Comparison of ENCODE assay signal across 1 cellular context in the genomic region with DNA sequence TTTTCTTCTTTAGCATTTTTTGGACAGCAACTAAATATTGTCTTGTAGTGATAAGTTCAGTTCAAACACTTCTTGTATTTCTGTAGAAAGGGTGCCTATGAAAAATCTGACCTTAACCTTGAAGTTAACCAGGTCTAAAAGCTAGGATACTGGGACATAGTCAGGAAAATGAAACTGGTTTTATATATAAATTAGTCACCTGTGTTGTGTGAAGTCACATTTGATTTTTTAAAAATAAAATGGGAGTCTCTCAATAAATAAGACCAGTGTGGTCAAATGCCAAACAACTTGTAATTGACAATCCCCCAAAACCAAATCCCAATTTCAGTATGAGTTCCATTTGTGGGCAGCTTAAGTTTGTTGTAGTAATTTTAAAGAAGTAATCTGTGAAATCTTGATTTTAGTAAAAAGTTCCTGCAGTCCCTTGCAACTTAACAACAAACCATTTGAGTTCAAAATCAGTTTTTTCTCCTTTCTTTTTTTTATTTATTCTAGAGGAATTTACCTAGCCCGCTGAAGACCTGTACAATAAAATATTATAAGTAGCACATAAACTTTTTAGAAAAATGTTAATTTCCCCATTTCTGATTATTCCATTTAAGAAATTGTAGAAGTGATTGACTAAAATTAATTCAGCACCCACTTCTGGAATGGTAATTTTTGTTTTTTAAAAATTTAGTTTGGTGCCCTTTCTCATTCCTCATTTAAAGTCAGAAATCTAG.
TF ChIP-seq lines count a peak whose summit lies in the region.

No MANE protein-coding gene starts in this region.

TF ChIP-seq in SK-N-SH treated with all-trans-retinoic acid at 6 μM for 48 hours, 23 proteins besides CTCF, POLR2A, EP300 and RAD21 (continued from another document):
- no peak for TF ChIP-seq GLIS3 (CRISPR knock-in tag; IDR thresholded peaks at IDR 0.05)
- TF ChIP-seq, protein P1, sequence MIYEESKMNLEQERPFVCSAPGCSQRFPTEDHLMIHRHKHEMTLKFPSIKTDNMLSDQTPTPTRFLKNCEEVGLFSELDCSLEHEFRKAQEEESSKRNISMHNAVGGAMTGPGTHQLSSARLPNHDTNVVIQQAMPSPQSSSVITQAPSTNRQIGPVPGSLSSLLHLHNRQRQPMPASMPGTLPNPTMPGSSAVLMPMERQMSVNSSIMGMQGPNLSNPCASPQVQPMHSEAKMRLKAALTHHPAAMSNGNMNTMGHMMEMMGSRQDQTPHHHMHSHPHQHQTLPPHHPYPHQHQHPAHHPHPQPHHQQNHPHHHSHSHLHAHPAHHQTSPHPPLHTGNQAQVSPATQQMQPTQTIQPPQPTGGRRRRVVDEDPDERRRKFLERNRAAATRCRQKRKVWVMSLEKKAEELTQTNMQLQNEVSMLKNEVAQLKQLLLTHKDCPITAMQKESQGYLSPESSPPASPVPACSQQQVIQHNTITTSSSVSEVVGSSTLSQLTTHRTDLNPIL (CRISPR knock-in tag; IDR thresholded peaks at IDR 0.05; ENCODE audit: low read depth), result no peak
- no peak for TF ChIP-seq OSR1 (CRISPR knock-in tag; IDR thresholded peaks at IDR 0.05)
- no peak for TF ChIP-seq PPARA (CRISPR knock-in tag; IDR thresholded peaks at IDR 0.05; ENCODE audit: borderline replicate concordance)
